8 cellular contexts compared by ENCODE assay signal in genomic region chr2:42141687-42142475, GRCh38. TPM values are rescaled to one million over a fixed set of nuclear protein-coding genes. Genes with fewer than 3 reads are reported as not detected.
DNase-seq lines count a peak whose midpoint lies in the region; ATAC-seq and TF ChIP-seq lines count a peak whose summit lies in the region.

No MANE protein-coding gene starts in this region.

- H2AFZ ChIP-seq in fibroblast of lung (ENCODE audit: low read length): no peak overlapping the region

- ATAC-seq in naive thymus-derived CD4-positive, alpha-beta T cell: peak; percentile 68
- no peak for ATAC-seq in GM19351 (IDR thresholded peaks at IDR 0.05; ENCODE audit: unreplicated experiment)

- H3K9ac ChIP-seq in fibroblast of lung (ENCODE audit: insufficient read depth, low read length): peak overlapping the region; percentile 47

- no peak for DNase-seq in T-helper 1 cell
- peak; percentile 93 for DNase-seq in NCI-H2171 (lab: John Stamatoyannopoulos, UW)
- DNase-seq in activated CD4-positive, alpha-beta T cell treated with anti-CD3 and anti-CD28 coated beads, Interleukin-2, amount 50 U/mL, for 4 hours: peak; percentile 29 to 33
- peak; percentile 93 to 95 for DNase-seq in fibroblast of lung (ENCODE audit: low read depth in 2 of 2)
- DNase-seq in naive thymus-derived CD4-positive, alpha-beta T cell: peak in 1 of 9 donors; percentile 35
- no peak for DNase-seq in WERI-Rb-1

- no peaks in the 10 kb centered on the region for H3K79me2 ChIP-seq in fibroblast of lung (ENCODE audit: control insufficient read depth, insufficient read depth, low read length)

- POLR2A ChIA-PET in naive thymus-derived CD4-positive, alpha-beta T cell (lab: Charles Lee): interaction anchor here (0.6 to 22.7 kb wide), 11 partner anchors 8 to 45 kb away, joined by 3 to 636 read pairs (median 8); no protein-coding TSS in a partner anchor

- peaks cover 3% of the 10 kb centered on the region for H3K36me3 Mint-ChIP-seq in T-helper 1 cell treated with Interleukin-12 subunit alpha and Interleukin-12 subunit beta and Interleukin-4 antibody, amounts not matched to agents 30 μg/mL and 1 μg/mL, for 36 hours (ENCODE audit: low read depth)
- H3K36me3 Mint-ChIP-seq in naive thymus-derived CD4-positive, alpha-beta T cell: peaks cover 0 to 8% (median 0%) of the 10 kb centered on the region in 5 donors

- H3K4me3 ChIP-seq in fibroblast of lung (replicated peaks in 1 of 4; ENCODE audit: control extremely low read depth in 1 of 4, insufficient read depth in 1 of 4, low read depth in 3 of 4, low read length in 4 of 4) (peak overlapping the region; percentile 24 to 43 (median 28)), WERI-Rb-1 (ENCODE audit: low read depth, low read length) (no peak overlapping the region)
- H3K4me3 ChIP-seq in naive thymus-derived CD4-positive, alpha-beta T cell (ENCODE audit: low read length): no peak overlapping the region

- H3K4me1 ChIP-seq in fibroblast of lung (ENCODE audit: control insufficient read depth, extremely low read depth, insufficient read depth, low read length): peaks cover 22% of the 10 kb centered on the region
- H3K4me1 ChIP-seq in naive thymus-derived CD4-positive, alpha-beta T cell (ENCODE audit: control insufficient read depth in 2 of 2, insufficient read depth in 2 of 2, low read length in 2 of 2): peaks cover 12 to 31% of the 10 kb centered on the region in 2 donors

- intact Hi-C loops in naive thymus-derived CD4-positive, alpha-beta T cell (cut with micrococcal nuclease): loop anchor here (1.0 kb wide), 1 partner anchor 9 kb away; no protein-coding TSS in a partner anchor

- peak overlapping the region; percentile 15 for H3K27ac Mint-ChIP-seq in T-helper 1 cell treated with Interleukin-12 subunit alpha and Interleukin-12 subunit beta and Interleukin-4 antibody, amounts not matched to agents 30 μg/mL and 1 μg/mL, for 36 hours
- peak overlapping the region; percentile 36 to 86 (median 67) for H3K27ac Mint-ChIP-seq in naive thymus-derived CD4-positive, alpha-beta T cell

- H3K9me3 Mint-ChIP-seq in T-helper 1 cell treated with Interleukin-12 subunit alpha and Interleukin-12 subunit beta and Interleukin-4 antibody, amounts not matched to agents 30 μg/mL and 1 μg/mL, for 36 hours: no peaks in the 10 kb centered on the region
- no peaks in the 10 kb centered on the region for H3K9me3 Mint-ChIP-seq in naive thymus-derived CD4-positive, alpha-beta T cell

- H3K36me3 ChIP-seq in fibroblast of lung (ENCODE audit: control insufficient read depth, insufficient read depth, low read length): no peaks in the 10 kb centered on the region
- H3K36me3 ChIP-seq in naive thymus-derived CD4-positive, alpha-beta T cell (ENCODE audit: control insufficient read depth in 2 of 3, insufficient read depth in 3 of 3, low read length in 3 of 3): no peaks in the 10 kb centered on the region
- H3K36me3 ChIP-seq in WERI-Rb-1: no peaks in the 10 kb centered on the region

- H3K4me2 ChIP-seq in fibroblast of lung (ENCODE audit: extremely low read depth, insufficient read depth, low read length): peak overlapping the region; percentile 88

- H3K27ac ChIP-seq in fibroblast of lung (ENCODE audit: insufficient read depth, low read length): peak overlapping the region; percentile 78
- peak overlapping the region; percentile 42 for H3K27ac ChIP-seq in naive thymus-derived CD4-positive, alpha-beta T cell (ENCODE audit: low read depth, low read length)
- H3K27ac ChIP-seq in WERI-Rb-1: no peak overlapping the region

- no peaks in the 10 kb centered on the region for H4K20me1 ChIP-seq in fibroblast of lung (ENCODE audit: control insufficient read depth, extremely low read depth, insufficient read depth, low read length)

- H3K4me3 Mint-ChIP-seq in T-helper 1 cell treated with Interleukin-12 subunit alpha and Interleukin-12 subunit beta and Interleukin-4 antibody, amounts not matched to agents 30 μg/mL and 1 μg/mL, for 36 hours: peak overlapping the region; percentile 35
- H3K4me3 Mint-ChIP-seq in naive thymus-derived CD4-positive, alpha-beta T cell: peak overlapping the region; percentile 49 to 76 (median 69)

- no peaks in the 10 kb centered on the region for H3K9me3 ChIP-seq in fibroblast of lung (ENCODE audit: control insufficient read depth, insufficient read depth, low read depth, low read length)
- no peaks in the 10 kb centered on the region for H3K9me3 ChIP-seq in naive thymus-derived CD4-positive, alpha-beta T cell (ENCODE audit: control insufficient read depth in 2 of 3, low read length in 3 of 3)
- H3K9me3 ChIP-seq in WERI-Rb-1 (ENCODE audit: severe bottlenecking): no peaks in the 10 kb centered on the region

- CTCF ChIA-PET in naive thymus-derived CD4-positive, alpha-beta T cell (lab: Charles Lee): interaction anchor here (0.6 to 2.3 kb wide), 9 partner anchors 9 to 55 kb away, joined by 3 to 7 read pairs (median 4); no protein-coding TSS in a partner anchor

- no peaks in the 10 kb centered on the region for H3K27me3 ChIP-seq in fibroblast of lung (ENCODE audit: control insufficient read depth, insufficient read depth, low read length)
- no peaks in the 10 kb centered on the region for H3K27me3 ChIP-seq in naive thymus-derived CD4-positive, alpha-beta T cell (ENCODE audit: control insufficient read depth in 2 of 2, insufficient read depth in 2 of 2, low read length in 2 of 2)
- H3K27me3 ChIP-seq in WERI-Rb-1 (ENCODE audit: insufficient read depth, low read depth, severe bottlenecking): no peaks in the 10 kb centered on the region

- no peaks in the 10 kb centered on the region for H3K27me3 Mint-ChIP-seq in T-helper 1 cell treated with Interleukin-12 subunit alpha and Interleukin-12 subunit beta and Interleukin-4 antibody, amounts not matched to agents 30 μg/mL and 1 μg/mL, for 36 hours (ENCODE audit: low read depth)
- no peaks in the 10 kb centered on the region for H3K27me3 Mint-ChIP-seq in naive thymus-derived CD4-positive, alpha-beta T cell

- H3K4me1 Mint-ChIP-seq in T-helper 1 cell treated with Interleukin-12 subunit alpha and Interleukin-12 subunit beta and Interleukin-4 antibody, amounts not matched to agents 30 μg/mL and 1 μg/mL, for 36 hours (ENCODE audit: low read depth): peaks cover 45% of the 10 kb centered on the region
- peaks cover 22 to 70% (median 59%) of the 10 kb centered on the region in 7 donors for H3K4me1 Mint-ChIP-seq in naive thymus-derived CD4-positive, alpha-beta T cell

- no peak for TF ChIP-seq CTCF in fibroblast of lung (conservative IDR thresholded peaks at IDR 0.05 in 1 of 2, IDR thresholded peaks at IDR 0.05 in 1 of 2; ENCODE audit: low read depth in 1 of 2, low read length in 2 of 2)
- no peak for TF ChIP-seq CTCF in WERI-Rb-1 (IDR thresholded peaks at IDR 0.05; ENCODE audit: low read depth, low read length)

RNA-seq across cellular contexts. Expression of gene EML4, which starts 27.3 kb away (rescaled TPM):
- 30.8 and 49.5 TPM in 2 replicates for total RNA-seq in fibroblast of lung
- 62.7 and 65.4 TPM in 2 replicates for polyA plus RNA-seq in fibroblast of lung
- 32.0 and 34.4 TPM in 2 replicates for polyA plus RNA-seq in fibroblast of lung (2012)
- polyA minus RNA-seq in fibroblast of lung (ENCODE audit: low replicate concordance): 26.4 and 35.9 TPM in 2 replicates
- 100 to 1,000 TPM in 4 of 5 experiments, 10 to 100 TPM in 1; 91.1 to 167 (median 143) TPM for total RNA-seq in naive thymus-derived CD4-positive, alpha-beta T cell
- 10 to 100 TPM; 64.9 to 69.3 TPM for polyA plus RNA-seq in naive thymus-derived CD4-positive, alpha-beta T cell

Comparison
In these comparisons a context has a peak if more than half of its experiments do, and no peak if none do; other contexts are left out.
1. DNase-seq: peak in NCI-H2171 (single experiment), activated CD4-positive, alpha-beta T cell treated with anti-CD3 and anti-CD28 coated beads, Interleukin-2, amount 50 U/mL, for 4 hours (2 of 2) and fibroblast of lung (2 of 2); none in T-helper 1 cell (0 of 5) and WERI-Rb-1 (single experiment).
2. H3K4me3 ChIP-seq: peak in fibroblast of lung (4 of 4); none in naive thymus-derived CD4-positive, alpha-beta T cell (single experiment) and WERI-Rb-1 (single experiment).